Comparison of ENCODE assay signal across 27 cellular contexts in genomic region chr1:18546026-18546425, GRCh38.
"Had no signal": no experiment of that assay in that cellular context is flagged by ENCODE, and none has a peak within 500 bp of the region (broad histone marks: within the 10 kb centered on the region; RNA-seq: fewer than 3 reads in every experiment).

No MANE protein-coding gene starts in this region.

- H3K36me3 Mint-ChIP-seq: activated naive CD8-positive, alpha-beta T cell treated with anti-CD3 and anti-CD28 coated beads, Interleukin-2, amount 10 ng/mL, durations not matched to agents 7 days and 5 days had no signal

- H3K4me1 Mint-ChIP-seq: activated naive CD8-positive, alpha-beta T cell treated with anti-CD3 and anti-CD28 coated beads, Interleukin-2, amount 10 ng/mL, durations not matched to agents 7 days and 5 days had no signal

- H3K27ac Mint-ChIP-seq: activated CD8-positive, alpha-beta T cell treated with anti-CD3 and anti-CD28 coated beads, Interleukin-2, amount 10 ng/mL, durations not matched to agents 7 days and 5 days; activated naive CD8-positive, alpha-beta T cell treated with anti-CD3 and anti-CD28 coated beads, Interleukin-2, amount 10 ng/mL, durations not matched to agents 7 days and 5 days; WTC11 had no signal

- H3K4me3 Mint-ChIP-seq: activated CD8-positive, alpha-beta T cell treated with anti-CD3 and anti-CD28 coated beads, Interleukin-2, amount 10 ng/mL, durations not matched to agents 7 days and 5 days; activated naive CD8-positive, alpha-beta T cell treated with anti-CD3 and anti-CD28 coated beads, Interleukin-2, amount 10 ng/mL, durations not matched to agents 7 days and 5 days; WTC11 had no signal

- H3K4me3 ChIP-seq: adrenal gland, Peyer's patch, SJCRH30 had no signal

- H3K9me3 Mint-ChIP-seq: activated naive CD8-positive, alpha-beta T cell treated with anti-CD3 and anti-CD28 coated beads, Interleukin-2, amount 10 ng/mL, durations not matched to agents 7 days and 5 days had no signal

- DNase-seq: activated CD4-positive, alpha-beta T cell treated with anti-CD3 and anti-CD28 coated beads for 48 hours; activated CD4-positive, alpha-beta T cell treated with anti-CD3 and anti-CD28 coated beads, Interleukin-2, amount 50 U/mL, for 4 hours; activated CD4-positive, CD25-positive, alpha-beta regulatory T cell treated with anti-CD3 and anti-CD28 coated beads, Interleukin-2, amount 50 U/mL, for 72 hours; activated CD8-positive, alpha-beta memory T cell treated with anti-CD3 and anti-CD28 coated beads, Interleukin-2, amount 50 U/mL, for 48 hours; activated CD8-positive, alpha-beta T cell treated with anti-CD3 and anti-CD28 coated beads, Interleukin-2, amount 10 ng/mL, durations not matched to agents 7 days and 5 days; activated naive CD4-positive, alpha-beta T cell treated with anti-CD3 and anti-CD28 coated beads, Interleukin-2, amount 50 U/mL, for 16 hours; activated naive CD8-positive, alpha-beta T cell treated with anti-CD3 and anti-CD28 coated beads, Interleukin-2, amount 10 ng/mL, durations not matched to agents 7 days and 5 days; activated T-cell treated with anti-CD3 and anti-CD28 coated beads, Interleukin-2, amount 50 U/mL, for 1 hour; adrenal gland; anterior cingulate cortex; caudate nucleus; IMR-90; KBM-7; NCI-H1092; NCI-H1417 treated with DMSO at 0.1 percent for 48 hours; NCI-H1694; NCI-H2029; NCI-H2107; NCI-H510A treated with DMSO at 0.1 percent for 48 hours; NCI-H774; NK-92 treated with Interleukin-12 subunit alpha and Interleukin-12 subunit beta, amount 100 ng/mL, for 24 hours; OCI-M1; Right ventricle myocardium superior; SJCRH30; SK-N-SH had no signal

- H3K9me3 ChIP-seq: adrenal gland, Peyer's patch, SJCRH30, SK-N-SH had no signal

- H3K36me3 ChIP-seq: adrenal gland, Peyer's patch, SJCRH30 had no signal

- H3K4me1 ChIP-seq: adrenal gland, Peyer's patch, SJCRH30 had no signal

- ATAC-seq: activated CD8-positive, alpha-beta T cell treated with anti-CD3 and anti-CD28 coated beads, Interleukin-2, amount 10 ng/mL, durations not matched to agents 7 days and 5 days; WTC11 had no signal
